In genomic region chr1:73604739-73605138, GRCh38 we compare ENCODE assay signal across 23 cellular contexts.
DNase-seq lines count a peak whose midpoint lies in the region; ATAC-seq and TF ChIP-seq lines count a peak whose summit lies in the region.
"Had no signal": no experiment of that assay in that cellular context is flagged by ENCODE, and none has a peak within 500 bp of the region (broad histone marks: within the 10 kb centered on the region; RNA-seq: fewer than 3 reads in every experiment).

No MANE protein-coding gene starts in this region.

- no CpG with 5 or more reads among the region's 2 CpGs for WGBS in trophoblast cell (ENCODE audit: extremely low coverage, insufficient coverage, insufficient read length)
- WGBS in suprapubic skin = 48% methylated on average over 2 of the region's 2 CpGs

- H4K8ac ChIP-seq in trophoblast cell (ENCODE audit: low read depth, low read length) = no peak overlapping the region

- H2BK120ac ChIP-seq in trophoblast cell (ENCODE audit: insufficient read depth, low read length, poor library complexity) = no peak overlapping the region

- H3K79me2 ChIP-seq in PC-3 (ENCODE audit: low read length) (no peaks in the 10 kb centered on the region), trophoblast cell (ENCODE audit: control insufficient read depth, insufficient read depth, low read length, poor library complexity) (no peaks in the 10 kb centered on the region)

- H3K9me2 ChIP-seq in PC-3 (replicated peaks; ENCODE audit: low read length) = no peaks in the 10 kb centered on the region

- intact Hi-C loops in PC-3 (cut with micrococcal nuclease) = no loop called here

- H3K14ac ChIP-seq in trophoblast cell (ENCODE audit: low read length) = no peak overlapping the region

- no TSS peak for BruUV-seq in PC-3 (replicated peaks; lab: Mats Ljungman, UMichigan)

- no peak for TF ChIP-seq POLR2A in suprapubic skin (IDR thresholded peaks at IDR 0.05)

- H3K9ac ChIP-seq in PC-3 (ENCODE audit: low read length) = no peak overlapping the region
- H3K9ac ChIP-seq in trophoblast cell (ENCODE audit: low read length) = no peak overlapping the region

- H3K36me3 ChIP-seq in PC-3 (ENCODE audit: low read depth, low read length) (no peaks in the 10 kb centered on the region), trophoblast cell (ENCODE audit: control insufficient read depth in 1 of 2, insufficient read depth in 2 of 2, low read length in 2 of 2) (no peaks in the 10 kb centered on the region), suprapubic skin (no peaks in the 10 kb centered on the region)
- H3K36me3 ChIP-seq: gastrocnemius medialis, lower lobe of right lung, upper lobe of left lung had no signal

- no peak overlapping the region for H3K4me2 ChIP-seq in PC-3 (ENCODE audit: low read length)
- H3K4me2 ChIP-seq in trophoblast cell (ENCODE audit: low read length) = no peak overlapping the region

- H3K9me3 ChIP-seq in PC-3 (ENCODE audit: low read length) = no peaks in the 10 kb centered on the region
- H3K9me3 ChIP-seq in trophoblast cell (ENCODE audit: insufficient read depth, low read depth, low read length) = peaks cover 4% of the 10 kb centered on the region
- no peaks in the 10 kb centered on the region for H3K9me3 ChIP-seq in suprapubic skin
- H3K9me3 ChIP-seq: gastrocnemius medialis, lower lobe of right lung, upper lobe of left lung had no signal

- H2BK5ac ChIP-seq in trophoblast cell (ENCODE audit: low read depth, low read length, poor library complexity) = no peak overlapping the region

- no peak overlapping the region for H2AK5ac ChIP-seq in trophoblast cell (ENCODE audit: low read length)

- H3K27ac ChIP-seq in PC-3 (ENCODE audit: low read length) = no peak overlapping the region
- H3K27ac ChIP-seq in trophoblast cell (ENCODE audit: low read depth, low read length) = no peak overlapping the region
- H3K27ac ChIP-seq in suprapubic skin = no peak overlapping the region
- H3K27ac ChIP-seq: gastrocnemius medialis, lower lobe of right lung, upper lobe of left lung had no signal

- no peak for TF ChIP-seq EP300 in suprapubic skin (IDR thresholded peaks at IDR 0.05)

- no peak overlapping the region for H4K12ac ChIP-seq in trophoblast cell (ENCODE audit: low read depth, low read length)

- 0 out of 2 replicates have a peak, but pooled peaks cover 3% of the 10 kb centered on the region for H3K27me3 ChIP-seq in PC-3 (ENCODE audit: low read length)
- no peaks in the 10 kb centered on the region for H3K27me3 ChIP-seq in trophoblast cell (ENCODE audit: insufficient read depth, low read length)
- no peaks in the 10 kb centered on the region for H3K27me3 ChIP-seq in suprapubic skin
- H3K27me3 ChIP-seq: gastrocnemius medialis, upper lobe of left lung had no signal

- H2BK12ac ChIP-seq in trophoblast cell (ENCODE audit: low read length) = no peak overlapping the region

- no peaks in the 10 kb centered on the region for H4K20me1 ChIP-seq in PC-3 (ENCODE audit: low read length)

- no peak overlapping the region for H3K4ac ChIP-seq in trophoblast cell (ENCODE audit: low read depth, low read length)

- no peaks in the 10 kb centered on the region for H3K79me1 ChIP-seq in trophoblast cell (ENCODE audit: low read length)

- H3F3A ChIP-seq in PC-3 (ENCODE audit: low read length, unreplicated experiment) = no peaks in the 10 kb centered on the region

- TF ChIP-seq CTCF in PC-3 (conservative IDR thresholded peaks at IDR 0.05; ENCODE audit: low read depth, low read length) (no peak), epithelial cell of proximal tubule (conservative IDR thresholded peaks at IDR 0.05; ENCODE audit: low read depth, low read length) (no peak), suprapubic skin (IDR thresholded peaks at IDR 0.05) (no peak)

- POLR2A ChIA-PET in PC-3 (lab: Charles Lee; ENCODE audit: unreplicated experiment) = no interaction called here

- no peak overlapping the region for H2AFZ ChIP-seq in PC-3 (ENCODE audit: low read length)
- H2AFZ ChIP-seq in trophoblast cell (ENCODE audit: insufficient read depth, low read length, poor library complexity) = no peak overlapping the region

- H3K23ac ChIP-seq in trophoblast cell (ENCODE audit: low read length) = no peak overlapping the region

- peak; percentile 74 for ATAC-seq in PC-3
- ATAC-seq: gastrocnemius medialis; lower lobe of right lung; stimulated activated memory B cell treated with anti-CD40 and anti-IgM and Interleukin-4, amounts not matched to agents 10 μg/mL and 1 μg/mL and 100 μg/mL, for 72 hours had no signal

- DNase-seq in NCI-H1436 (lab: John Stamatoyannopoulos, UW) = peak; percentile 41
- no peak for DNase-seq in NCI-H1436 treated with DMSO at 0.1 percent for 48 hours (lab: John Stamatoyannopoulos, UW)
- peak; percentile 40 for DNase-seq in PC-3
- DNase-seq in epithelial cell of proximal tubule (ENCODE audit: low read depth) = peak; percentile 15
- peak; percentile 5 for DNase-seq in skeletal muscle cell (ENCODE audit: low read depth)
- DNase-seq in trophoblast cell = no peak
- DNase-seq in HUDEP-2 (lab: John Stamatoyannopoulos, UW; ENCODE audit: unreplicated experiment in 76 of 76) = no peak
- no peak for DNase-seq in suprapubic skin (ENCODE audit: low spot score in 2 of 2)
- DNase-seq: 8988T; activated CD4-positive, alpha-beta T cell treated with anti-CD3 and anti-CD28 coated beads, Interleukin-2, amount 50 U/mL, for 48 hours; activated naive CD8-positive, alpha-beta T cell treated with anti-CD3 and anti-CD28 coated beads, Interleukin-2, amount 10 ng/mL, durations not matched to agents 7 days and 5 days; activated T-cell treated with anti-CD3 and anti-CD28 coated beads, Interleukin-2, amount 50 U/mL, for 48 hours; caudate nucleus; DMS79; gastrocnemius medialis; KBM-7; lower lobe of right lung; naive B cell; NCI-H1417 treated with DMSO at 0.1 percent for 48 hours; NCI-H524; stimulated activated CD4-positive, alpha-beta T cell treated with anti-CD3 and anti-CD28 coated beads, Interleukin-12 subunit alpha, Interleukin-12 subunit beta, amount 100 ng/mL, for 4 hours; upper lobe of left lung had no signal

- H3K18ac ChIP-seq in trophoblast cell (ENCODE audit: low read length) = no peak overlapping the region

- CTCF ChIA-PET in PC-3 (lab: Charles Lee) = interaction anchor here (0.6 kb wide), 1 partner anchor 1129 kb away, joined by 3 read pairs; no protein-coding TSS in a partner anchor

- H3K4me1 ChIP-seq in PC-3 (ENCODE audit: insufficient read depth, low read length) (no peaks in the 10 kb centered on the region), trophoblast cell (ENCODE audit: control insufficient read depth in 1 of 2, insufficient read depth in 2 of 2, low read length in 2 of 2) (no peaks in the 10 kb centered on the region), suprapubic skin (peaks cover 4% of the 10 kb centered on the region)
- H3K4me1 ChIP-seq: gastrocnemius medialis, lower lobe of right lung, upper lobe of left lung had no signal

- H3K4me3 ChIP-seq in PC-3 (ENCODE audit: low read length) = no peak overlapping the region
- H3K4me3 ChIP-seq in epithelial cell of proximal tubule (ENCODE audit: low read depth, low read length) = no peak overlapping the region
- H3K4me3 ChIP-seq in skeletal muscle cell (ENCODE audit: low read depth, low read length) = no peak overlapping the region
- H3K4me3 ChIP-seq in trophoblast cell (ENCODE audit: low read depth, low read length) = no peak overlapping the region
- no peak overlapping the region for H3K4me3 ChIP-seq in suprapubic skin
- H3K4me3 ChIP-seq: gastrocnemius medialis, lower lobe of right lung, upper lobe of left lung had no signal

- no peak overlapping the region for H4K91ac ChIP-seq in trophoblast cell (ENCODE audit: low read depth, low read length)

Comparison
In these comparisons a context has a peak if more than half of its experiments do, and no peak if none do; other contexts are left out.
1. DNase-seq: peak in NCI-H1436 (single experiment), PC-3 (single experiment), epithelial cell of proximal tubule (single experiment) and skeletal muscle cell (single experiment); none in NCI-H1436 treated with DMSO at 0.1 percent for 48 hours (single experiment), trophoblast cell (0 of 2), HUDEP-2 (0 of 76) and suprapubic skin (0 of 2).